22 cellular contexts compared by ENCODE assay signal in genomic region chr6:47737406-47737805, GRCh38. TPM values are rescaled to one million over a fixed set of nuclear protein-coding genes. Genes with fewer than 3 reads are reported as not detected.
DNase-seq lines count a peak whose midpoint lies in the region; ATAC-seq and TF ChIP-seq lines count a peak whose summit lies in the region.
"Had no signal": no experiment of that assay in that cellular context is flagged by ENCODE, and none has a peak within 500 bp of the region (broad histone marks: within the 10 kb centered on the region; RNA-seq: fewer than 3 reads in every experiment).

No MANE protein-coding gene starts in this region.

- intact Hi-C loops in Right ventricle myocardium superior (cut with DNase I) (no loop called here), sciatic nerve (cut with DNase I) (no loop called here)

- no peaks in the 10 kb centered on the region for H3K36me3 ChIP-seq in right atrium auricular region

- peaks cover 0 to 5% of the 10 kb centered on the region in 2 donors for H3K4me1 ChIP-seq in right atrium auricular region

- no peaks in the 10 kb centered on the region for H3K9me3 ChIP-seq in right atrium auricular region

- no peak overlapping the region for H3K4me3 ChIP-seq in right atrium auricular region

- no peak for TF ChIP-seq POLR2A in erythroblast (IDR thresholded peaks at IDR 0.05; ENCODE audit: low read length)

- DNase-seq in Right ventricle myocardium superior = no peak
- no peak for DNase-seq in right atrium auricular region (ENCODE audit: low spot score)
- peak; percentile 49 for DNase-seq in astrocyte of the hippocampus (ENCODE audit: low read depth, low spot score)
- peak; percentile 56 for DNase-seq in kidney tubule cell (ENCODE audit: low spot score)
- DNase-seq in sciatic nerve (ENCODE audit: low spot score) = no peak
- no peak for DNase-seq in retina
- DNase-seq in erythroblast (lab: John Stamatoyannopoulos, UW) = no peak
- DNase-seq: 8988T; Calu3; CD4-positive, alpha-beta memory T cell; NCI-H1048; NCI-H1436 treated with DMSO at 0.1 percent for 48 hours; NCI-H2029 treated with DMSO at 0.1 percent for 48 hours; NCI-H2171 treated with DMSO at 0.1 percent for 48 hours; NCI-H510A; NCI-H774; SHP77 had no signal

- H3K27ac ChIP-seq in right atrium auricular region = no peak overlapping the region
- H3K27ac ChIP-seq: KMS-11 had no signal

- no peaks in the 10 kb centered on the region for H3K27me3 ChIP-seq in right atrium auricular region

- TF ChIP-seq CTCF in right atrium auricular region (IDR thresholded peaks at IDR 0.05) = no peak

- ATAC-seq in Right ventricle myocardium superior (ENCODE audit: poor library complexity) = peak; percentile 50
- ATAC-seq in sciatic nerve = peak; percentile 32
- ATAC-seq in HG02885 (IDR thresholded peaks at IDR 0.05; ENCODE audit: poor library complexity, unreplicated experiment) = no peak
- ATAC-seq: HepG2, Panc1 had no signal

RNA-seq across cellular contexts. Expression of gene ADGRF4, which starts 39.0 kb away (rescaled TPM):
- not detected for total RNA-seq in Right ventricle myocardium superior
- under 1 TPM in 1 of 2 donors, not detected in 1; 0.86 TPM for total RNA-seq in right atrium auricular region
- not detected for total RNA-seq in sciatic nerve
- total RNA-seq: CD4-positive, alpha-beta memory T cell; HepG2 had no signal

RNA-seq across cellular contexts. Expression of gene OPN5, which starts 44.4 kb away (rescaled TPM):
- total RNA-seq in Right ventricle myocardium superior = not detected
- not detected for total RNA-seq in right atrium auricular region
- not detected for total RNA-seq in sciatic nerve
- total RNA-seq: Calu3; CD4-positive, alpha-beta memory T cell; HepG2; M059J had no signal

Comparison
In these comparisons a context has a peak if more than half of its experiments do, and no peak if none do; other contexts are left out.
1. DNase-seq: peak in astrocyte of the hippocampus (single experiment) and kidney tubule cell (single experiment); none in Right ventricle myocardium superior (single experiment), right atrium auricular region (single experiment), sciatic nerve (single experiment), retina (single experiment) and erythroblast (0 of 2).